In the genomic region with DNA sequence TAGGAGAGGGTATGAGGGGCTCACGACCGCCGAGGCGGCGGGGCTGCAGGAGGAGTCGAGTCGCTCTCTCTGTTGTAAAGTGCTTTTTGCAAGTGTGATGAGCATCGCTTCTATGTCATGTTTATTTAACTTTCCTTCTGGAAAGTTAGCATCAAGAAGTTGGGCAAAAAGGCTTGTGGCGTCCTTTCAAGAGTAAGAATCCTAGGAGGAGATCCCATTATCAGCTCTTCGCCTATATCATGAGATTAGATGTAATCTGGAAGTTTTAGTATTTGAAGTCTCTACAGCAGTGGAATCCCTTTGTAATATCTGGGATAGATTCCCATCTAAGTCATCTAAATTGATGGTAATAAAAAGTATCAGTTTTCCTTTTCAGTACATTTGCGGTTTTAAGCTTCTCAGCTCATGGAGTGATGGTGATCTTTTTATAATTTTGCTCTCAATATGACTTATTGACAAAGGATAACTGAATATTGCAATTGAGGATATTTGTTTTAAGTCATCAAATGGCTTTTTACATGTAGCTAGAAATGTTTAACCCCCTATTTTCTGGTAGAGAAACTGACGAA, we compare ENCODE assay signal across 8 cellular contexts. TPM values are rescaled to one million over a fixed set of nuclear protein-coding genes. Genes with fewer than 3 reads are reported as not detected.
A peak's percentile ranks its signal among the peaks of the same experiment; 100 is the strongest.
DNase-seq lines count a peak whose midpoint lies in the region; ATAC-seq and TF ChIP-seq lines count a peak whose summit lies in the region.

No MANE protein-coding gene starts in this region.

- H3K4me1 Mint-ChIP-seq in CD4-positive, CD25-positive, alpha-beta regulatory T cell = peaks cover 33 to 65% (median 60%) of the 10 kb centered on the region in 4 donors

- peaks cover 26% of the 10 kb centered on the region for H3K4me1 ChIP-seq in CD4-positive, CD25-positive, alpha-beta regulatory T cell (ENCODE audit: control insufficient read depth, insufficient read depth, low read length, poor library complexity, severe bottlenecking)
- peaks cover 13% of the 10 kb centered on the region for H3K4me1 ChIP-seq in effector memory CD4-positive, alpha-beta T cell (ENCODE audit: control insufficient read depth, insufficient read depth, low read length, poor library complexity, severe bottlenecking)

- peak overlapping the region; percentile 87 to 95 (median 90) for H3K4me3 Mint-ChIP-seq in CD4-positive, CD25-positive, alpha-beta regulatory T cell

- TF ChIP-seq RAD21 in neural cell (conservative IDR thresholded peaks at IDR 0.05) = no peak

- peaks cover 46% of the 10 kb centered on the region for H3K79me2 ChIP-seq in neural cell (replicated peaks; ENCODE audit: insufficient read depth, low read length)

- H3K27me3 ChIP-seq in CD4-positive, CD25-positive, alpha-beta regulatory T cell (ENCODE audit: control insufficient read depth, insufficient read depth, low read length) = no peaks in the 10 kb centered on the region
- no peaks in the 10 kb centered on the region for H3K27me3 ChIP-seq in effector memory CD4-positive, alpha-beta T cell (replicated peaks; ENCODE audit: control insufficient read depth, insufficient read depth, low read length, poor library complexity, severe bottlenecking)
- no peaks in the 10 kb centered on the region for H3K27me3 ChIP-seq in neural cell (ENCODE audit: insufficient read depth, low read depth, low read length)

- TF ChIP-seq CTCF in NB4 (IDR thresholded peaks at IDR 0.05; ENCODE audit: low read depth, low read length) (no peak), neural cell (IDR thresholded peaks at IDR 0.05; ENCODE audit: poor library complexity, severe bottlenecking) (no peak)

- H3F3A ChIP-seq in neural cell (ENCODE audit: insufficient read depth, low read length, poor library complexity, severe bottlenecking) = no peaks in the 10 kb centered on the region

- peak overlapping the region; percentile 75 for H3K4me3 ChIP-seq in CD4-positive, CD25-positive, alpha-beta regulatory T cell (ENCODE audit: low read depth, low read length)
- H3K4me3 ChIP-seq in NB4 (ENCODE audit: low read depth, low read length) = peak overlapping the region; percentile 78
- H3K4me3 ChIP-seq in effector memory CD4-positive, alpha-beta T cell (ENCODE audit: insufficient read depth, low read depth, low read length, poor library complexity, severe bottlenecking) = peak overlapping the region; percentile 68
- H3K4me3 ChIP-seq in neural cell (ENCODE audit: low read length) = peak overlapping the region; percentile 97

- no peaks in the 10 kb centered on the region for H3K36me3 ChIP-seq in CD4-positive, CD25-positive, alpha-beta regulatory T cell (ENCODE audit: control insufficient read depth, insufficient read depth, low read length)
- no peaks in the 10 kb centered on the region for H3K36me3 ChIP-seq in effector memory CD4-positive, alpha-beta T cell (ENCODE audit: control insufficient read depth, insufficient read depth, low read length)
- H3K36me3 ChIP-seq in neural cell (ENCODE audit: insufficient read depth, low read length) = no peaks in the 10 kb centered on the region

- no peaks in the 10 kb centered on the region for H4K20me1 ChIP-seq in neural cell (ENCODE audit: insufficient read depth)

- H2AFZ ChIP-seq in neural cell (ENCODE audit: low read depth, low read length) = no peak overlapping the region

- H3K9me2 ChIP-seq in neural cell (ENCODE audit: insufficient read depth, low read length) = no peaks in the 10 kb centered on the region

- no peak for TF ChIP-seq POLR2A in NB4 (IDR thresholded peaks at IDR 0.05; ENCODE audit: extremely low read depth, insufficient read length)

- peaks cover 4% of the 10 kb centered on the region for H3K27me3 Mint-ChIP-seq in CD4-positive, CD25-positive, alpha-beta regulatory T cell

- in situ Hi-C loops in KBM-7 (cut with MboI; ENCODE audit: low pct_unique_long_range_greater_than_20kb, low sequenced_read_pairs) (no loop called here), G401 (cut with HindIII; ENCODE audit: low sequenced_read_pairs) (no loop called here)

- H3K27ac ChIP-seq in CD4-positive, CD25-positive, alpha-beta regulatory T cell (ENCODE audit: insufficient read depth, low read length, poor library complexity, severe bottlenecking) = peak overlapping the region; percentile 70
- peak overlapping the region; percentile 72 for H3K27ac ChIP-seq in effector memory CD4-positive, alpha-beta T cell (ENCODE audit: insufficient read depth, low read length, poor library complexity, severe bottlenecking)
- H3K27ac ChIP-seq in neural cell (ENCODE audit: low read length) = no peak overlapping the region

- H3K9me3 Mint-ChIP-seq in CD4-positive, CD25-positive, alpha-beta regulatory T cell = no peaks in the 10 kb centered on the region

- peak overlapping the region; percentile 67 for H3K9ac ChIP-seq in neural cell (ENCODE audit: low read length)

- peak overlapping the region; percentile 47 for H3K4me2 ChIP-seq in neural cell (ENCODE audit: low read length)

- H3K36me3 Mint-ChIP-seq in CD4-positive, CD25-positive, alpha-beta regulatory T cell = no peaks in the 10 kb centered on the region

- TF ChIP-seq EP300 in neural cell (conservative IDR thresholded peaks at IDR 0.05; ENCODE audit: poor library complexity, severe bottlenecking) = no peak

- no peaks in the 10 kb centered on the region for H3K9me3 ChIP-seq in CD4-positive, CD25-positive, alpha-beta regulatory T cell (ENCODE audit: control insufficient read depth in 2 of 2, low read length in 2 of 2)
- no peaks in the 10 kb centered on the region for H3K9me3 ChIP-seq in effector memory CD4-positive, alpha-beta T cell (ENCODE audit: control insufficient read depth, low read length)
- H3K9me3 ChIP-seq in neural cell (ENCODE audit: low read length) = no peaks in the 10 kb centered on the region

- no peak for DNase-seq in CD4-positive, CD25-positive, alpha-beta regulatory T cell
- DNase-seq in NB4 (ENCODE audit: low read depth) (no peak), KBM-7 (no peak), NCI-H1436 treated with DMSO at 0.1 percent for 48 hours (lab: John Stamatoyannopoulos, UW) (no peak), G401 (ENCODE audit: low spot score) (no peak), SIG-M5 treated with dmso at 0.1 percent for 504 hours (lab: John Stamatoyannopoulos, UW; ENCODE audit: unreplicated experiment) (no peak)
- DNase-seq in effector memory CD4-positive, alpha-beta T cell = no peak

- ATAC-seq in CD4-positive, CD25-positive, alpha-beta regulatory T cell (ENCODE audit: low read depth in 2 of 2) = no peak

- peak overlapping the region in 1 of 3 donors; percentile 83 for H3K27ac Mint-ChIP-seq in CD4-positive, CD25-positive, alpha-beta regulatory T cell

TF ChIP-seq in neural cell, 6 proteins besides CTCF, POLR2A, EP300 and RAD21:
- TF ChIP-seq, protein P1, sequence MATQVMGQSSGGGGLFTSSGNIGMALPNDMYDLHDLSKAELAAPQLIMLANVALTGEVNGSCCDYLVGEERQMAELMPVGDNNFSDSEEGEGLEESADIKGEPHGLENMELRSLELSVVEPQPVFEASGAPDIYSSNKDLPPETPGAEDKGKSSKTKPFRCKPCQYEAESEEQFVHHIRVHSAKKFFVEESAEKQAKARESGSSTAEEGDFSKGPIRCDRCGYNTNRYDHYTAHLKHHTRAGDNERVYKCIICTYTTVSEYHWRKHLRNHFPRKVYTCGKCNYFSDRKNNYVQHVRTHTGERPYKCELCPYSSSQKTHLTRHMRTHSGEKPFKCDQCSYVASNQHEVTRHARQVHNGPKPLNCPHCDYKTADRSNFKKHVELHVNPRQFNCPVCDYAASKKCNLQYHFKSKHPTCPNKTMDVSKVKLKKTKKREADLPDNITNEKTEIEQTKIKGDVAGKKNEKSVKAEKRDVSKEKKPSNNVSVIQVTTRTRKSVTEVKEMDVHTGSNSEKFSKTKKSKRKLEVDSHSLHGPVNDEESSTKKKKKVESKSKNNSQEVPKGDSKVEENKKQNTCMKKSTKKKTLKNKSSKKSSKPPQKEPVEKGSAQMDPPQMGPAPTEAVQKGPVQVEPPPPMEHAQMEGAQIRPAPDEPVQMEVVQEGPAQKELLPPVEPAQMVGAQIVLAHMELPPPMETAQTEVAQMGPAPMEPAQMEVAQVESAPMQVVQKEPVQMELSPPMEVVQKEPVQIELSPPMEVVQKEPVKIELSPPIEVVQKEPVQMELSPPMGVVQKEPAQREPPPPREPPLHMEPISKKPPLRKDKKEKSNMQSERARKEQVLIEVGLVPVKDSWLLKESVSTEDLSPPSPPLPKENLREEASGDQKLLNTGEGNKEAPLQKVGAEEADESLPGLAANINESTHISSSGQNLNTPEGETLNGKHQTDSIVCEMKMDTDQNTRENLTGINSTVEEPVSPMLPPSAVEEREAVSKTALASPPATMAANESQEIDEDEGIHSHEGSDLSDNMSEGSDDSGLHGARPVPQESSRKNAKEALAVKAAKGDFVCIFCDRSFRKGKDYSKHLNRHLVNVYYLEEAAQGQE (IDR thresholded peaks at IDR 0.05; ENCODE audit: borderline replicate concordance) = no peak
- TF ChIP-seq POLR2AphosphoS5 (IDR thresholded peaks at IDR 0.05) = no peak

RNA-seq across cellular contexts. Expression of a gene that starts 1.7 kb away (rescaled TPM):
- 13.8 TPM for total RNA-seq in CD4-positive, CD25-positive, alpha-beta regulatory T cell
- polyA plus RNA-seq in CD4-positive, CD25-positive, alpha-beta regulatory T cell = 10 to 100 TPM; 13.0 to 19.5 (median 15.4) TPM
- polyA plus RNA-seq in neural cell = 14.9 and 15.0 TPM in 2 replicates
- polyA minus RNA-seq in neural cell = 24.3 and 31.8 TPM in 2 replicates
- 12.4 and 22.1 TPM in 2 replicates for total RNA-seq in G401 (2014; rRNA removed; shearing (Covaris generic))
